Comparison of ENCODE assay signal across 9 cellular contexts in genomic region chr5:34658023-34658422, GRCh38. TPM values are rescaled to one million over a fixed set of nuclear protein-coding genes. Genes with fewer than 3 reads are reported as not detected.
DNase-seq lines count a peak whose midpoint lies in the region; ATAC-seq, FAIRE-seq and TF ChIP-seq lines count a peak whose summit lies in the region.
"Had no signal": no experiment of that assay in that cellular context is flagged by ENCODE, and none has a peak within 500 bp of the region (broad histone marks: within the 10 kb centered on the region; RNA-seq: fewer than 3 reads in every experiment).

No MANE protein-coding gene starts in this region.

- no peaks in the 10 kb centered on the region for H3K36me3 ChIP-seq in iPS-15b (ENCODE audit: control insufficient read depth, insufficient read depth, low read length)
- H3K36me3 ChIP-seq in suprapubic skin = no peaks in the 10 kb centered on the region
- H3K36me3 ChIP-seq in kidney (ENCODE audit: control insufficient read depth in 1 of 2, insufficient read depth in 2 of 2, low read length in 2 of 2) = no peaks in the 10 kb centered on the region
- H3K36me3 ChIP-seq: neutrophil had no signal

- peaks cover 22% of the 10 kb centered on the region for H3K4me1 Mint-ChIP-seq in activated T-cell treated with anti-CD3 and anti-CD28 coated beads, Interleukin-2, amount 50 U/mL, for 24 hours (ENCODE audit: low read depth)

- peak overlapping the region; percentile 95 for H3K27ac ChIP-seq in VCaP
- H3K27ac ChIP-seq in suprapubic skin = no peak overlapping the region
- H3K27ac ChIP-seq in kidney (ENCODE audit: low read depth in 2 of 2, low read length in 2 of 2) = no peak overlapping the region
- H3K27ac ChIP-seq: neutrophil had no signal

- TF ChIP-seq POLR2A in suprapubic skin (IDR thresholded peaks at IDR 0.05) = no peak

- H3K27ac Mint-ChIP-seq in activated T-cell treated with anti-CD3 and anti-CD28 coated beads, Interleukin-2, amount 50 U/mL, for 24 hours = no peak overlapping the region

- WGBS in suprapubic skin = 45% methylated on average over 4 of the region's 4 CpGs

- DNase-seq in activated T-cell treated with anti-CD3 and anti-CD28 coated beads, Interleukin-2, amount 50 U/mL, for 24 hours = no peak
- DNase-seq in activated T-cell treated with anti-CD3 and anti-CD28 coated beads, Interleukin-2, amount 50 U/mL, for 48 hours = no peak
- DNase-seq in suprapubic skin (ENCODE audit: low spot score in 2 of 2) (no peak), kidney (no peak)

- intact Hi-C loops in kidney (cut with DNase I) = no loop called here

- H3K4me1 ChIP-seq in iPS-15b (ENCODE audit: control insufficient read depth, insufficient read depth, low read length) = peaks cover 25% of the 10 kb centered on the region
- H3K4me1 ChIP-seq in suprapubic skin = peaks cover 26% of the 10 kb centered on the region
- H3K4me1 ChIP-seq in kidney (ENCODE audit: control insufficient read depth in 1 of 2, insufficient read depth in 1 of 2, low read depth in 1 of 2, low read length in 2 of 2) = peaks cover 4 to 7% of the 10 kb centered on the region in 2 donors

- no peaks in the 10 kb centered on the region for H3K9me3 Mint-ChIP-seq in activated T-cell treated with anti-CD3 and anti-CD28 coated beads, Interleukin-2, amount 50 U/mL, for 24 hours

- H3K27me3 Mint-ChIP-seq in activated T-cell treated with anti-CD3 and anti-CD28 coated beads, Interleukin-2, amount 50 U/mL, for 24 hours = peaks cover 74% of the 10 kb centered on the region

- no peak for TF ChIP-seq EP300 in suprapubic skin (IDR thresholded peaks at IDR 0.05)

- peak; percentile 14 for TF ChIP-seq CTCF in VCaP (conservative IDR thresholded peaks at IDR 0.05)
- TF ChIP-seq CTCF in suprapubic skin (IDR thresholded peaks at IDR 0.05) = no peak
- TF ChIP-seq CTCF in kidney (IDR thresholded peaks at IDR 0.05; ENCODE audit: borderline replicate concordance, extremely low read depth, insufficient read depth) = no peak

- no peaks in the 10 kb centered on the region for H3K27me3 ChIP-seq in iPS-15b (ENCODE audit: control insufficient read depth, insufficient read depth, low read length)
- no peaks in the 10 kb centered on the region for H3K27me3 ChIP-seq in suprapubic skin

- FAIRE-seq in kidney (lab: Jason Lieb, UNC) = no peak

- H3K4me3 Mint-ChIP-seq in activated T-cell treated with anti-CD3 and anti-CD28 coated beads, Interleukin-2, amount 50 U/mL, for 24 hours = peak overlapping the region; percentile 72

- H3K9ac ChIP-seq in iPS-15b (ENCODE audit: low read depth, low read length) (peak overlapping the region; percentile 91), kidney (ENCODE audit: low read length in 2 of 2) (peak overlapping the region in 1 of 2 donors; percentile 73)

- H3K4me3 ChIP-seq in iPS-15b (ENCODE audit: low read depth, low read length) = peak overlapping the region; percentile 71
- H3K4me3 ChIP-seq in suprapubic skin = peak overlapping the region; percentile 91
- peak overlapping the region in 1 of 2 donors; percentile 83 for H3K4me3 ChIP-seq in kidney (ENCODE audit: low read length in 2 of 2)

- ATAC-seq in HG02588 (IDR thresholded peaks at IDR 0.05; ENCODE audit: unreplicated experiment) (no peak), GM18517 (IDR thresholded peaks at IDR 0.05; ENCODE audit: unreplicated experiment) (no peak)

- no peaks in the 10 kb centered on the region for H3K36me3 Mint-ChIP-seq in activated T-cell treated with anti-CD3 and anti-CD28 coated beads, Interleukin-2, amount 50 U/mL, for 24 hours (ENCODE audit: low read depth)

- H3K9me3 ChIP-seq in iPS-15b (ENCODE audit: control insufficient read depth, insufficient read depth, low read length) (no peaks in the 10 kb centered on the region), suprapubic skin (no peaks in the 10 kb centered on the region), kidney (ENCODE audit: control insufficient read depth in 1 of 2, low read length in 2 of 2) (no peaks in the 10 kb centered on the region)
- H3K9me3 ChIP-seq: neutrophil had no signal

RNA-seq across cellular contexts. Expression of gene RAI14, which starts 1.9 kb away (rescaled TPM):
- total RNA-seq in suprapubic skin (10 to 100 TPM; 24.2 to 40.1 (median 28.0) TPM), kidney (60.3 TPM)
- polyA plus RNA-seq in kidney (ENCODE audit: insufficient read depth, low read depth, low replicate concordance) = 13.2 TPM
